In genomic region chr6:53431704-53432103, GRCh38 we compare ENCODE assay signal across 30 cellular contexts.
A peak's percentile ranks its signal among the peaks of the same experiment; 100 is the strongest.
DNase-seq lines count a peak whose midpoint lies in the region; TF ChIP-seq lines count a peak whose summit lies in the region.
"Had no signal": no experiment of that assay in that cellular context is flagged by ENCODE, and none has a peak within 500 bp of the region (broad histone marks: within the 10 kb centered on the region; RNA-seq: fewer than 3 reads in every experiment).

No MANE protein-coding gene starts in this region.

- H3K27me3 ChIP-seq in Loucy (ENCODE audit: insufficient read depth, low read length, poor library complexity, severe bottlenecking) (no peaks in the 10 kb centered on the region), subcutaneous abdominal adipose tissue (ENCODE audit: control insufficient read depth in 5 of 5, insufficient read depth in 4 of 5, low read length in 5 of 5) (no peaks in the 10 kb centered on the region)
- H3K27me3 ChIP-seq: dorsolateral prefrontal cortex, gastrocnemius medialis, vagina had no signal

- no peaks in the 10 kb centered on the region for H3F3A ChIP-seq in Loucy (ENCODE audit: low read depth)

- no peak overlapping the region for H3K4me2 ChIP-seq in Loucy (ENCODE audit: low read depth, low read length, poor library complexity, severe bottlenecking)

- H3K4me1 ChIP-seq in Loucy (ENCODE audit: insufficient read depth, low read length, poor library complexity, severe bottlenecking) (peaks cover 4% of the 10 kb centered on the region), subcutaneous abdominal adipose tissue (ENCODE audit: control insufficient read depth in 5 of 5, insufficient read depth in 5 of 5, low read length in 5 of 5) (peaks cover 0 to 23% (median 18%) of the 10 kb centered on the region in 5 donors)
- H3K4me1 ChIP-seq: gastrocnemius medialis had no signal

- no peaks in the 10 kb centered on the region for H4K20me1 ChIP-seq in Loucy (ENCODE audit: insufficient read depth, low read length, poor library complexity, severe bottlenecking)

- no peaks in the 10 kb centered on the region for H3K36me3 ChIP-seq in Loucy (ENCODE audit: insufficient read depth, low read length)
- H3K36me3 ChIP-seq in subcutaneous abdominal adipose tissue (ENCODE audit: control insufficient read depth in 5 of 5, insufficient read depth in 5 of 5, low read length in 5 of 5): no peaks in the 10 kb centered on the region
- H3K36me3 ChIP-seq: gastrocnemius medialis, prostate gland, vagina, WERI-Rb-1 had no signal

- H2AFZ ChIP-seq in Loucy (ENCODE audit: low read length): peak overlapping the region; percentile 22; the same call in 1 of the 2 replicates

- H3K36me3 Mint-ChIP-seq in dendritic cell treated with granulocyte-macrophage colony-stimulating factor and Interleukin-4, amounts not matched to agents 40 ng/mL and 50 ng/mL, for 4 days (ENCODE audit: low read depth): no peaks in the 10 kb centered on the region
- H3K36me3 Mint-ChIP-seq: brain; CD8-positive, alpha-beta memory T cell; immature natural killer cell; naive B cell had no signal

- peak overlapping the region; percentile 90 for H3K27ac ChIP-seq in subcutaneous abdominal adipose tissue (ENCODE audit: low read depth, low read length)
- H3K27ac ChIP-seq: gastrocnemius medialis, HL-60, vagina, WERI-Rb-1 had no signal

- H3K4me1 Mint-ChIP-seq in dendritic cell treated with granulocyte-macrophage colony-stimulating factor and Interleukin-4, amounts not matched to agents 40 ng/mL and 50 ng/mL, for 4 days (ENCODE audit: low read depth): peaks cover 34% of the 10 kb centered on the region

- no peaks in the 10 kb centered on the region for H3K9me3 Mint-ChIP-seq in dendritic cell treated with granulocyte-macrophage colony-stimulating factor and Interleukin-4, amounts not matched to agents 40 ng/mL and 50 ng/mL, for 4 days
- H3K9me3 Mint-ChIP-seq: activated CD4-positive, alpha-beta T cell treated with anti-CD3 and anti-CD28 coated beads, Interleukin-2, amount 10 ng/mL, durations not matched to agents 24 days and 14 days; brain; CD8-positive, alpha-beta memory T cell; immature natural killer cell; naive B cell had no signal

- H3K4me3 Mint-ChIP-seq in dendritic cell treated with granulocyte-macrophage colony-stimulating factor and Interleukin-4, amounts not matched to agents 40 ng/mL and 50 ng/mL, for 4 days: no peak overlapping the region
- H3K4me3 Mint-ChIP-seq: activated CD4-positive, alpha-beta T cell treated with anti-CD3 and anti-CD28 coated beads, Interleukin-2, amount 10 ng/mL, durations not matched to agents 24 days and 14 days; brain; CD8-positive, alpha-beta memory T cell; immature natural killer cell; naive B cell had no signal

- no peak for TF ChIP-seq CTCF in Loucy (conservative IDR thresholded peaks at IDR 0.05; ENCODE audit: low read length)

- intact Hi-C loops in dendritic cell treated with granulocyte-macrophage colony-stimulating factor and Interleukin-4, amounts not matched to agents 40 ng/mL and 50 ng/mL, for 4 days (cut with micrococcal nuclease): loop anchor here (2.0 kb wide), 1 partner anchor 73 kb away; no protein-coding TSS in a partner anchor

- no peaks in the 10 kb centered on the region for H3K9me2 ChIP-seq in Loucy (replicated peaks; ENCODE audit: low read depth, low read length)

- H3K79me2 ChIP-seq in Loucy (ENCODE audit: insufficient read depth, low read length): no peaks in the 10 kb centered on the region

- peak; percentile 16 for DNase-seq in NCI-H748 (lab: John Stamatoyannopoulos, UW; ENCODE audit: unreplicated experiment)
- no peak for DNase-seq in NCI-H748 treated with DMSO at 0.1 percent for 48 hours (lab: John Stamatoyannopoulos, UW)
- no peak for DNase-seq in activated CD4-positive, alpha-beta T cell treated with anti-CD3 and anti-CD28 coated beads, Interleukin-2, amount 50 U/mL, for 1 hour
- DNase-seq in foreskin melanocyte: no peak
- no peak for DNase-seq in hypothalamus (lab: John Stamatoyannopoulos, UW)
- DNase-seq: activated CD4-positive, alpha-beta T cell treated with anti-CD3 and anti-CD28 coated beads, Interleukin-2, amount 10 ng/mL, durations not matched to agents 24 days and 14 days; activated T-cell treated with anti-CD3 and anti-CD28 coated beads, Interleukin-2, amount 50 U/mL, for 48 hours; CD8-positive, alpha-beta memory T cell; cerebellar nuclear complex; DMS79 treated with DMSO at 0.1 percent for 48 hours; dorsolateral prefrontal cortex; gastrocnemius medialis; hippocampal formation; immature natural killer cell; Karpas-422; naive B cell; NCI-H1092 treated with DMSO at 0.1 percent for 48 hours; NCI-H2029; NCI-H2227 treated with DMSO at 0.1 percent for 48 hours; SIG-M5; stimulated activated naive CD4-positive, alpha-beta T cell treated with Interleukin-2 at 50 U/mL for 16 hours; WERI-Rb-1 had no signal

- H3K4me3 ChIP-seq in Loucy (ENCODE audit: low read length, poor library complexity, severe bottlenecking): no peak overlapping the region
- H3K4me3 ChIP-seq in subcutaneous abdominal adipose tissue (ENCODE audit: low read depth in 1 of 5, low read length in 5 of 5): no peak overlapping the region
- H3K4me3 ChIP-seq: A549, dorsolateral prefrontal cortex, gastrocnemius medialis, prostate gland, vagina had no signal

- no peaks in the 10 kb centered on the region for H3K27me3 Mint-ChIP-seq in dendritic cell treated with granulocyte-macrophage colony-stimulating factor and Interleukin-4, amounts not matched to agents 40 ng/mL and 50 ng/mL, for 4 days
- H3K27me3 Mint-ChIP-seq: activated CD4-positive, alpha-beta T cell treated with anti-CD3 and anti-CD28 coated beads, Interleukin-2, amount 10 ng/mL, durations not matched to agents 24 days and 14 days; naive B cell had no signal

- no peak overlapping the region for H3K9ac ChIP-seq in Loucy (ENCODE audit: low read depth, low read length, poor library complexity, severe bottlenecking)
- no peak overlapping the region for H3K9ac ChIP-seq in subcutaneous abdominal adipose tissue (ENCODE audit: low read length in 5 of 5)

- peak overlapping the region; percentile 27 for H3K27ac Mint-ChIP-seq in dendritic cell treated with granulocyte-macrophage colony-stimulating factor and Interleukin-4, amounts not matched to agents 40 ng/mL and 50 ng/mL, for 4 days
- H3K27ac Mint-ChIP-seq: activated CD4-positive, alpha-beta T cell treated with anti-CD3 and anti-CD28 coated beads, Interleukin-2, amount 10 ng/mL, durations not matched to agents 24 days and 14 days; brain; immature natural killer cell had no signal

- no peaks in the 10 kb centered on the region for H3K9me3 ChIP-seq in Loucy (ENCODE audit: insufficient read depth, low read depth, low read length)
- no peaks in the 10 kb centered on the region for H3K9me3 ChIP-seq in subcutaneous abdominal adipose tissue (ENCODE audit: control insufficient read depth in 5 of 5, low read length in 5 of 5)
- H3K9me3 ChIP-seq: A549, gastrocnemius medialis, prostate gland, vagina had no signal
